1 cellular context compared by ENCODE assay signal in the genomic region with DNA sequence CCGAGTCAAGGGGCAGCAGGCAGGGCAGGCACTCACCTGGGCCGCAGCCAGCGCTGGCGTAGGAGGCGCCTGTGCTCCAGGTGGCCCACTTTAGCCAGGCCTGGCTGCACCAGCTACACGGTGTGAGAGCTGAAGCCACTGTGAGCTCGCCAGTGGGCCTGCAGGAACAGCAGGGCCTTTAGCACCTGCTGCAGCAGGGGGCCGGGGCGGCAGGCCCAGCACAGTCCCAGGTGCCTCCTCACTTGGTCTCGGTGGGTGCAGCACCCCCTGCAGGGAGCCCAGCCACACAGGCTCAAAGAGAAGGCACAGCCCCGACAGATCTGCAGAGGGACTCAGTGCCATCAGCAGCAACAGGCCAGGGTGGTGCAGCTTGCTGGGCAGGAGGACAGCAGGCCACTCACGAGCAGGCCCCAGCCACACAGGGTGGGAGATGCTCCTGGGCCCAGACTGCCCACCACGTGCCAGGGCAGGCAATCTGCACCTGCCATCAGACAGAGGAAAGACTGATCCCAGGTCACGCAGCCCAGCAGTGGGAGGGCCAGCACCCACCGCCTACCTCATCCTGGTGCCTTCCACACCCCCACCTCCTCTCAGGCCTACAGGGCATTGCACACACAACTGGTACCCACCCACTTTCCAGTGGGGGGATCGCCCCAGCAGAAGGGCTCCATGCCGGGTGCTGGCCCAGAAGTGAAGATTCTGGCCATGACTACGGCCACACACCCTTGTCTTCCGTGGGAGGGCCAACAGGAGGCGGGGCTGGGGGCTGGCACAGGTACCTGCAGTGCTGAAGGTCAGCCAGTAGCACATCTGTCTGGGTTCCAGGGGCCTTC.
TF ChIP-seq lines count a peak whose summit lies in the region.

No MANE protein-coding gene starts in this region.

TF ChIP-seq in SK-N-SH, 30 proteins besides CTCF, POLR2A, EP300 and RAD21:
- no peak for TF ChIP-seq FOSL2 (IDR thresholded peaks at IDR 0.05; ENCODE audit: borderline replicate concordance, low read depth)
- TF ChIP-seq NFIC (IDR thresholded peaks at IDR 0.05; ENCODE audit: borderline replicate concordance): no peak
- no peak for TF ChIP-seq TCF12 (IDR thresholded peaks at IDR 0.05)
- no peak for TF ChIP-seq NRF1 (IDR thresholded peaks at IDR 0.05; ENCODE audit: low read depth, low read length)
- TF ChIP-seq JUND (IDR thresholded peaks at IDR 0.05): no peak
- no peak for TF ChIP-seq RXRA (IDR thresholded peaks at IDR 0.05; ENCODE audit: borderline replicate concordance, low read depth)
- no peak for TF ChIP-seq FOXJ3 (CRISPR knock-in tag; IDR thresholded peaks at IDR 0.05)
- TF ChIP-seq GABPA (IDR thresholded peaks at IDR 0.05; ENCODE audit: low read depth): no peak
- TF ChIP-seq USF2 (IDR thresholded peaks at IDR 0.05; ENCODE audit: borderline replicate concordance, low read depth, low read length): no peak
- TF ChIP-seq, protein P1, sequence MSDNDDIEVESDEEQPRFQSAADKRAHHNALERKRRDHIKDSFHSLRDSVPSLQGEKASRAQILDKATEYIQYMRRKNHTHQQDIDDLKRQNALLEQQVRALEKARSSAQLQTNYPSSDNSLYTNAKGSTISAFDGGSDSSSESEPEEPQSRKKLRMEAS (IDR thresholded peaks at IDR 0.05; ENCODE audit: low read depth): no peak
- TF ChIP-seq GATA2 (CRISPR knock-in tag; IDR thresholded peaks at IDR 0.05): no peak
- TF ChIP-seq TEAD4 (IDR thresholded peaks at IDR 0.05; ENCODE audit: borderline replicate concordance, insufficient read depth): no peak
- TF ChIP-seq, protein P2, sequence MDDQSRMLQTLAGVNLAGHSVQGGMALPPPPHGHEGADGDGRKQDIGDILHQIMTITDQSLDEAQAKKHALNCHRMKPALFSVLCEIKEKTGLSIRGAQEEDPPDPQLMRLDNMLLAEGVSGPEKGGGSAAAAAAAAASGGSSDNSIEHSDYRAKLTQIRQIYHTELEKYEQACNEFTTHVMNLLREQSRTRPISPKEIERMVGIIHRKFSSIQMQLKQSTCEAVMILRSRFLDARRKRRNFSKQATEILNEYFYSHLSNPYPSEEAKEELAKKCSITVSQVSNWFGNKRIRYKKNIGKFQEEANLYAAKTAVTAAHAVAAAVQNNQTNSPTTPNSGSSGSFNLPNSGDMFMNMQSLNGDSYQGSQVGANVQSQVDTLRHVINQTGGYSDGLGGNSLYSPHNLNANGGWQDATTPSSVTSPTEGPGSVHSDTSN (IDR thresholded peaks at IDR 0.05): no peak
- no peak for TF ChIP-seq CHD2 (IDR thresholded peaks at IDR 0.05; ENCODE audit: low read length, partially characterized antibody)
- no peak for TF ChIP-seq MXI1 (IDR thresholded peaks at IDR 0.05; ENCODE audit: low read depth, low read length)
- no peak for TF ChIP-seq YY1 (IDR thresholded peaks at IDR 0.05; ENCODE audit: low read depth)
- no peak for TF ChIP-seq EZH2phosphoT487 (IDR thresholded peaks at IDR 0.05; ENCODE audit: borderline replicate concordance, low read depth)
TF ChIP-seq in SK-N-SH: peak in this region for 0.
